ENCODE assay signal across 8 cellular contexts in the genomic region with DNA sequence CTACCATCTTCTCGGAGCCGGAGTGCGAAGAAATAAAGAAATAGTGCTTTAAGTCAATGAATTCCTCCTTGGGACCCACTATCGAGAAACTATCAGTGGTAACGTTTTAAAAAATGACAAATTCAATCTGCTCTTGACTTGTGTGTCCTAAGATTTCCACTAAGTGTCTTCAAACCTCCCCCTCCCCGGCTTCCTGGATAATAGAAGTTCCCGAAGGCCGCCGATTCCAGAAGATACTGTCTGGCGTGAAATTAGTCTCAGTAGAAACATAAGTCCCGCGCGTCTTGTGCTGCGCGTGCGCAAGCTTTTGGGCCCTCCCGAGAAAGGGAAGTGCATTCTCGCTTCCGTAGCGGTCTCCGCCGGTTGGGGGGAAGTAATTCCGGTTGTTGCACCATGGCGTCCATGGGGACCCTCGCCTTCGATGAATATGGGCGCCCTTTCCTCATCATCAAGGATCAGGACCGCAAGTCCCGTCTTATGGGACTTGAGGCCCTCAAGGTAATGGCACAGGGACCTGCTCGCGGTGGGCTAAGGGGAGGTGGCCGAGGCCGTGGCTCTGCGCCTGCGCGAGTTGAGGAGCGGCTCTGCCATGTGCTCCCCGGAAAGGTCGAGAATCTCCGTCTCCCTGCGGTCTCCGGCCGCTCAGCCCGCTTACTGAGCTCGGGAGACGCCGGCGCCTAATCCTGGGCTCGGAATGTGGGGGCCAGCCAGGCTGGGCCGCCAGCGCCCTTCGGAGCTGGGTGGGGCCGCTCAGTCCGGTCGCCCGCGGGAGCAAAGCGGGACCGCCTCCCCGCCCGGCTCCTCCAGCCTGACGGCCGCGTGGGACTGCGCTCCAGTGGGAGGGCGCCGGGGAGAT. TPM values are rescaled to one million over a fixed set of nuclear protein-coding genes. Genes with fewer than 3 reads are reported as not detected.
DNase-seq lines count a peak whose midpoint lies in the region; ATAC-seq and TF ChIP-seq lines count a peak whose summit lies in the region.

A gene (plus strand): TSS at position 333 of the 856 bp plus-strand sequence. CDS start 61 bp downstream, at position 394.

- no peaks in the 10 kb centered on the region for H3K9me3 Mint-ChIP-seq in activated T-cell treated with anti-CD3 and anti-CD28 coated beads, Interleukin-2, amount 50 U/mL, for 4 hours

- peaks cover 26% of the 10 kb centered on the region for H3K36me3 Mint-ChIP-seq in activated T-cell treated with anti-CD3 and anti-CD28 coated beads, Interleukin-2, amount 50 U/mL, for 4 hours (ENCODE audit: insufficient read depth)

- in situ Hi-C loops in KBM-7 (cut with MboI; ENCODE audit: low pct_unique_long_range_greater_than_20kb, low sequenced_read_pairs) = no loop called here

- peak within 1 kb of the TSS; percentile 84 to 97 for H3K4me3 ChIP-seq in muscle layer of colon (ENCODE audit: low read depth in 1 of 2, low read length in 2 of 2)

- H3K4me1 ChIP-seq in muscle layer of colon (ENCODE audit: insufficient read depth, low read length) = peaks cover 20% of the 10 kb centered on the region

- H3K9me3 ChIP-seq in muscle layer of colon (ENCODE audit: low read length) = no peaks in the 10 kb centered on the region

- no peaks in the 10 kb centered on the region for H3K27me3 ChIP-seq in muscle layer of colon (ENCODE audit: control insufficient read depth in 1 of 2, insufficient read depth in 2 of 2, low read length in 2 of 2)

- H3K36me3 ChIP-seq in muscle layer of colon (ENCODE audit: insufficient read depth, low read length) = peaks cover 12% of the 10 kb centered on the region

- peak; percentile 77 for ATAC-seq in GM21717 (IDR thresholded peaks at IDR 0.05; ENCODE audit: unreplicated experiment)
- ATAC-seq in activated T-cell treated with anti-CD3 and anti-CD28 coated beads, Interleukin-2, amount 50 U/mL, for 4 hours = peak; percentile 75 to 78
- ATAC-seq in esophagus mucosa = peak; percentile 91

- H3K27me3 Mint-ChIP-seq in activated T-cell treated with anti-CD3 and anti-CD28 coated beads, Interleukin-2, amount 50 U/mL, for 4 hours (ENCODE audit: low read depth) = no peaks in the 10 kb centered on the region

- H3K27ac ChIP-seq in muscle layer of colon (ENCODE audit: low read depth, low read length) = peak within 1 kb of the TSS; percentile 98

- DNase-seq in DMS153 treated with DMSO at 0.1 percent for 48 hours (lab: John Stamatoyannopoulos, UW; ENCODE audit: unreplicated experiment) (peak; percentile 100), KBM-7 (peak; percentile 95)
- peak; percentile 84 for DNase-seq in activated T-cell treated with anti-CD3 and anti-CD28 coated beads, Interleukin-2, amount 50 U/mL, for 4 hours
- DNase-seq in stimulated activated CD8-positive, alpha-beta memory T cell treated with anti-CD3 and anti-CD28 coated beads, Interleukin-7, amount 100 ng/mL, for 24 hours (ENCODE audit: low read depth) = peak; percentile 73

- H3K9ac ChIP-seq in muscle layer of colon (ENCODE audit: low read length) = peak within 1 kb of the TSS; percentile 92

- H3K4me1 Mint-ChIP-seq in activated T-cell treated with anti-CD3 and anti-CD28 coated beads, Interleukin-2, amount 50 U/mL, for 4 hours (ENCODE audit: low read depth) = peaks cover 54% of the 10 kb centered on the region

- peak within 1 kb of the TSS; percentile 94 for H3K4me3 Mint-ChIP-seq in activated T-cell treated with anti-CD3 and anti-CD28 coated beads, Interleukin-2, amount 50 U/mL, for 4 hours

TF ChIP-seq in PFSK-1, 5 proteins besides CTCF, POLR2A, EP300 and RAD21:
- TF ChIP-seq, protein P1, sequence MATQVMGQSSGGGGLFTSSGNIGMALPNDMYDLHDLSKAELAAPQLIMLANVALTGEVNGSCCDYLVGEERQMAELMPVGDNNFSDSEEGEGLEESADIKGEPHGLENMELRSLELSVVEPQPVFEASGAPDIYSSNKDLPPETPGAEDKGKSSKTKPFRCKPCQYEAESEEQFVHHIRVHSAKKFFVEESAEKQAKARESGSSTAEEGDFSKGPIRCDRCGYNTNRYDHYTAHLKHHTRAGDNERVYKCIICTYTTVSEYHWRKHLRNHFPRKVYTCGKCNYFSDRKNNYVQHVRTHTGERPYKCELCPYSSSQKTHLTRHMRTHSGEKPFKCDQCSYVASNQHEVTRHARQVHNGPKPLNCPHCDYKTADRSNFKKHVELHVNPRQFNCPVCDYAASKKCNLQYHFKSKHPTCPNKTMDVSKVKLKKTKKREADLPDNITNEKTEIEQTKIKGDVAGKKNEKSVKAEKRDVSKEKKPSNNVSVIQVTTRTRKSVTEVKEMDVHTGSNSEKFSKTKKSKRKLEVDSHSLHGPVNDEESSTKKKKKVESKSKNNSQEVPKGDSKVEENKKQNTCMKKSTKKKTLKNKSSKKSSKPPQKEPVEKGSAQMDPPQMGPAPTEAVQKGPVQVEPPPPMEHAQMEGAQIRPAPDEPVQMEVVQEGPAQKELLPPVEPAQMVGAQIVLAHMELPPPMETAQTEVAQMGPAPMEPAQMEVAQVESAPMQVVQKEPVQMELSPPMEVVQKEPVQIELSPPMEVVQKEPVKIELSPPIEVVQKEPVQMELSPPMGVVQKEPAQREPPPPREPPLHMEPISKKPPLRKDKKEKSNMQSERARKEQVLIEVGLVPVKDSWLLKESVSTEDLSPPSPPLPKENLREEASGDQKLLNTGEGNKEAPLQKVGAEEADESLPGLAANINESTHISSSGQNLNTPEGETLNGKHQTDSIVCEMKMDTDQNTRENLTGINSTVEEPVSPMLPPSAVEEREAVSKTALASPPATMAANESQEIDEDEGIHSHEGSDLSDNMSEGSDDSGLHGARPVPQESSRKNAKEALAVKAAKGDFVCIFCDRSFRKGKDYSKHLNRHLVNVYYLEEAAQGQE (IDR thresholded peaks at IDR 0.05; ENCODE audit: insufficient read depth in 1 of 2, low read depth in 2 of 2, low read length in 2 of 2) = peak; percentile 45 to 52; a peak in 1 of 4 replicates
- peak; percentile 40; the same call in 1 of the 2 replicates for TF ChIP-seq SIN3A (IDR thresholded peaks at IDR 0.05; ENCODE audit: borderline replicate concordance, insufficient read depth, low read length)
- TF ChIP-seq FOXP2 (optimal IDR thresholded peaks at IDR 0.05; ENCODE audit: borderline replicate concordance, extremely low read depth, extremely low read length, insufficient read depth) = no peak
- TF ChIP-seq POLR2AphosphoS5 (IDR thresholded peaks at IDR 0.05; ENCODE audit: low read depth, low read length) = peak; percentile 80; the same call in 1 of the 2 replicates
- TF ChIP-seq TAF1 (IDR thresholded peaks at IDR 0.05; ENCODE audit: borderline replicate concordance, insufficient read depth, low read length) = peak; percentile 91

RNA-seq across cellular contexts. Expression of the gene that starts here (rescaled TPM):
- polyA plus RNA-seq in PFSK-1 (2012; ENCODE audit: insufficient read length, low read depth) = 514 TPM
- 100 to 1,000 TPM; 597 to 728 (median 646) TPM for total RNA-seq in activated T-cell treated with anti-CD3 and anti-CD28 coated beads, Interleukin-2, amount 50 U/mL, for 4 hours
- 159 TPM for total RNA-seq in esophagus mucosa

Comparison
In these comparisons a context has a peak if more than half of its experiments do, and no peak if none do; other contexts are left out.
1. Peak in every context shown above with its lines: DNase-seq, ATAC-seq, H3K4me3 ChIP-seq and H3K27ac ChIP-seq.